13 cellular contexts compared by ENCODE assay signal in genomic region chr6:157571269-157571668, GRCh38.
DNase-seq lines count a peak whose midpoint lies in the region; ATAC-seq and TF ChIP-seq lines count a peak whose summit lies in the region.
"Had no signal": no experiment of that assay in that cellular context is flagged by ENCODE, and none has a peak within 500 bp of the region (broad histone marks: within the 10 kb centered on the region; RNA-seq: fewer than 3 reads in every experiment).

No MANE protein-coding gene starts in this region.

- H3K36me3 ChIP-seq in spleen, result no peaks in the 10 kb centered on the region
- H3K36me3 ChIP-seq: ascending aorta had no signal

- peak overlapping the region in 1 of 8 donors; percentile 27 for H3K27ac ChIP-seq in spleen
- H3K27ac ChIP-seq: 22Rv1, ascending aorta had no signal

- peaks cover 0 to 4% (median 0%) of the 10 kb centered on the region in 8 donors for H3K9me3 ChIP-seq in spleen
- H3K9me3 ChIP-seq: ascending aorta had no signal

- no peaks in the 10 kb centered on the region for H3K9me3 Mint-ChIP-seq in memory B cell
- H3K9me3 Mint-ChIP-seq: mesothelial cell of epicardium had no signal

- H3K27ac Mint-ChIP-seq in memory B cell, result peak overlapping the region; percentile 67
- H3K27ac Mint-ChIP-seq: mesothelial cell of epicardium had no signal

- H3K27me3 Mint-ChIP-seq in memory B cell, result no peaks in the 10 kb centered on the region

- no peak for TF ChIP-seq POLR2A in spleen (IDR thresholded peaks at IDR 0.05)

- H3K36me3 Mint-ChIP-seq in memory B cell, result peaks cover 8% of the 10 kb centered on the region
- H3K36me3 Mint-ChIP-seq: mesothelial cell of epicardium had no signal

- WGBS in spleen, 5 donors, result 52 to 88% (median 77%) methylated on average over 4 of the region's 4 CpGs

- H3K27me3 ChIP-seq in spleen (replicated peaks in 1 of 7), result no peaks in the 10 kb centered on the region
- H3K27me3 ChIP-seq: ascending aorta had no signal

- DNase-seq in NCI-H1417 (lab: John Stamatoyannopoulos, UW) (peak in 2 of 3 experiments; percentile 15 to 57), NCI-H1417 treated with DMSO at 0.1 percent for 48 hours (lab: John Stamatoyannopoulos, UW) (no peak), memory B cell (ENCODE audit: low spot score in 2 of 2) (no peak), NCI-H69 (lab: John Stamatoyannopoulos, UW) (no peak), SW 1271 (lab: John Stamatoyannopoulos, UW) (no peak), spleen (no peak)
- DNase-seq: KBM-7, T-helper 1 cell had no signal

- H3K4me3 ChIP-seq in spleen, result no peak overlapping the region
- H3K4me3 ChIP-seq: ascending aorta had no signal

- ATAC-seq in HG02571 (IDR thresholded peaks at IDR 0.05; ENCODE audit: unreplicated experiment) (peak; percentile 67), HG03460 (IDR thresholded peaks at IDR 0.05; ENCODE audit: unreplicated experiment) (peak; percentile 52), memory B cell (ENCODE audit: low read depth) (peak; percentile 42)

- H3K4me1 Mint-ChIP-seq in memory B cell, result peaks cover 27% of the 10 kb centered on the region
- H3K4me1 Mint-ChIP-seq: mesothelial cell of epicardium had no signal

- intact Hi-C loops in spleen (cut with DNase I; ENCODE audit: low total_unique reads), result no loop called here

- peak overlapping the region; percentile 52 for H3K4me3 Mint-ChIP-seq in memory B cell
- H3K4me3 Mint-ChIP-seq: mesothelial cell of epicardium had no signal

- peaks cover 11 to 43% (median 22%) of the 10 kb centered on the region in 6 donors for H3K4me1 ChIP-seq in spleen
- H3K4me1 ChIP-seq: ascending aorta had no signal

- no peak for TF ChIP-seq CTCF in spleen (IDR thresholded peaks at IDR 0.05 in 8 of 11, conservative IDR thresholded peaks at IDR 0.05 in 3 of 11)

Comparison
In these comparisons a context has a peak if more than half of its experiments do, and no peak if none do; other contexts are left out.
1. DNase-seq: peak in NCI-H1417 (2 of 3); none in NCI-H1417 treated with DMSO at 0.1 percent for 48 hours (single experiment), memory B cell (0 of 2), NCI-H69 (single experiment), SW 1271 (0 of 2) and spleen (single experiment).
2. Peak in every context shown above with its lines, with median percentiles within 50 percentile points of each other: ATAC-seq.